In the genomic region with DNA sequence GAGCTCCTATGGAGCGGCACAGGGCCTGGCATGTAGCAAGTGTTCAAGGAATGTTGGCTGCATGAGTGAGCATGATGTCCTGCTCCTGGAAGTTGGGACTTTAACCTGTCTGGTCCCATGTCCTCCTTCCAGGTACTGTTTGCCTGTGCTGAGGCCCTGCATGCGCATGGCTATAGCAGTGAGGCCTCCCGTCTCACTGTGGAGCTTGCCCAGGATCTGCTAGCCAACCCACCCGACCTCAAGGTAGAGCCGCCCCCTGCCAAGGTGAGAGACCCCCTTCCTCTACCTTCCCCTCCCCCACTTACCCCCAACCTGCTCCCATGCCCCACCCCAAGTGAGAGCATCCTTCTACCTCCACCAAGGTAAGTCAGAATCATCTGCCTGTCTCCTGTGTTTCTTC, we compare ENCODE assay signal across 20 cellular contexts. TPM values are rescaled to one million over a fixed set of nuclear protein-coding genes. Genes with fewer than 3 reads are reported as not detected.
DNase-seq lines count a peak whose midpoint lies in the region; ATAC-seq and TF ChIP-seq lines count a peak whose summit lies in the region.
"Had no signal": no experiment of that assay in that cellular context is flagged by ENCODE, and none has a peak within 500 bp of the region (broad histone marks: within the 10 kb centered on the region; RNA-seq: fewer than 3 reads in every experiment).

No MANE protein-coding gene starts in this region.

- H3K27ac Mint-ChIP-seq in activated T-cell treated with anti-CD3 and anti-CD28 coated beads, Interleukin-2, amount 50 U/mL, for 72 hours = peak overlapping the region; percentile 49
- peak overlapping the region in 4 of 7 donors; percentile 39 to 65 (median 45) for H3K27ac Mint-ChIP-seq in CD4-positive, alpha-beta memory T cell
- H3K27ac Mint-ChIP-seq in central memory CD8-positive, alpha-beta T cell (ENCODE audit: low read depth) = peak overlapping the region; percentile 67
- H3K27ac Mint-ChIP-seq in H9 = no peak overlapping the region; a peak in 1 of 7 replicates

- H3K4me3 Mint-ChIP-seq in activated T-cell treated with anti-CD3 and anti-CD28 coated beads, Interleukin-2, amount 50 U/mL, for 72 hours = no peak overlapping the region
- H3K4me3 Mint-ChIP-seq in CD4-positive, alpha-beta memory T cell = no peak overlapping the region
- no peak overlapping the region for H3K4me3 Mint-ChIP-seq in central memory CD8-positive, alpha-beta T cell
- H3K4me3 Mint-ChIP-seq in H9 = no peak overlapping the region

- TF ChIP-seq CTCF in H9 (conservative IDR thresholded peaks at IDR 0.05) = no peak

- H3K9ac ChIP-seq in H9 (ENCODE audit: extremely low read depth, insufficient read length, low read length) = no peak overlapping the region
- H3K9ac ChIP-seq: KMS-11 had no signal

- ATAC-seq in activated T-cell treated with anti-CD3 and anti-CD28 coated beads, Interleukin-2, amount 50 U/mL, for 72 hours (replicated peaks in 1 of 2) = no peak
- ATAC-seq in central memory CD8-positive, alpha-beta T cell (replicated peaks; ENCODE audit: extremely low read depth, poor library complexity, severe bottlenecking) = no peak
- ATAC-seq in sciatic nerve = no peak
- ATAC-seq: PC-3 had no signal

- H3T11ph ChIP-seq in H9 (ENCODE audit: low read length) = no peak overlapping the region

- no peak overlapping the region for H4K91ac ChIP-seq in H9 (ENCODE audit: insufficient read length, low read depth, low read length)

- peaks cover 9 to 28% of the 10 kb centered on the region in 2 donors for H3K36me3 Mint-ChIP-seq in activated T-cell treated with anti-CD3 and anti-CD28 coated beads, Interleukin-2, amount 50 U/mL, for 72 hours (ENCODE audit: insufficient read depth in 2 of 2)
- H3K36me3 Mint-ChIP-seq in CD4-positive, alpha-beta memory T cell = peaks cover 42 to 79% of the 10 kb centered on the region in 2 donors
- peaks cover 56% of the 10 kb centered on the region for H3K36me3 Mint-ChIP-seq in central memory CD8-positive, alpha-beta T cell (ENCODE audit: insufficient read depth)
- peaks cover 31 to 74% (median 48%) of the 10 kb centered on the region in 3 experiments; a peak in 6 of 7 replicates for H3K36me3 Mint-ChIP-seq in H9 (ENCODE audit: insufficient read depth in 1 of 3, low read depth in 3 of 3)

- peaks cover under 1% of the 10 kb centered on the region for H3K4me1 ChIP-seq in CD4-positive, alpha-beta memory T cell (ENCODE audit: insufficient read depth, low read length)
- no peaks in the 10 kb centered on the region for H3K4me1 ChIP-seq in H9 (ENCODE audit: insufficient read depth, low read length)

- H3K9me3 ChIP-seq in CD4-positive, alpha-beta memory T cell (ENCODE audit: control insufficient read depth in 1 of 2, low read length in 2 of 2) = no peaks in the 10 kb centered on the region
- no peaks in the 10 kb centered on the region for H3K9me3 ChIP-seq in H9 (ENCODE audit: control insufficient read depth, low read depth, low read length)

- no peak overlapping the region for H2BK15ac ChIP-seq in H9 (ENCODE audit: low read depth, low read length)

- no peaks in the 10 kb centered on the region for H4K20me1 ChIP-seq in H9 (ENCODE audit: control insufficient read depth, insufficient read depth, insufficient read length)

- WGBS in H9 (ENCODE audit: extremely low coverage, insufficient read length, low lambda C conversion rate) = no CpG with 5 or more reads among the region's 5 CpGs

- no peak overlapping the region for H2BK5ac ChIP-seq in H9 (ENCODE audit: insufficient read length, low read length)

- H3K79me1 ChIP-seq in H9 (ENCODE audit: insufficient read depth, low read depth, low read length, poor library complexity, severe bottlenecking) = no peaks in the 10 kb centered on the region

- H3K4me2 ChIP-seq in H9 (ENCODE audit: insufficient read depth, insufficient read length, low read length) = no peak overlapping the region
- H3K4me2 ChIP-seq: KMS-11 had no signal

- no peaks in the 10 kb centered on the region for H3K27me3 Mint-ChIP-seq in activated T-cell treated with anti-CD3 and anti-CD28 coated beads, Interleukin-2, amount 50 U/mL, for 72 hours (ENCODE audit: low read depth)
- H3K27me3 Mint-ChIP-seq in CD4-positive, alpha-beta memory T cell = no peaks in the 10 kb centered on the region
- no peaks in the 10 kb centered on the region for H3K27me3 Mint-ChIP-seq in central memory CD8-positive, alpha-beta T cell
- H3K27me3 Mint-ChIP-seq in H9 (ENCODE audit: low read depth) = no peaks in the 10 kb centered on the region

- H3K4me1 Mint-ChIP-seq in activated T-cell treated with anti-CD3 and anti-CD28 coated beads, Interleukin-2, amount 50 U/mL, for 72 hours (ENCODE audit: low read depth) = peaks cover 7% of the 10 kb centered on the region
- H3K4me1 Mint-ChIP-seq in CD4-positive, alpha-beta memory T cell = peaks cover 0 to 6% (median 3%) of the 10 kb centered on the region in 4 donors
- H3K4me1 Mint-ChIP-seq in central memory CD8-positive, alpha-beta T cell = peaks cover 15% of the 10 kb centered on the region
- no peaks in the 10 kb centered on the region for H3K4me1 Mint-ChIP-seq in H9

- H3K9me3 Mint-ChIP-seq in activated T-cell treated with anti-CD3 and anti-CD28 coated beads, Interleukin-2, amount 50 U/mL, for 72 hours = no peaks in the 10 kb centered on the region
- H3K9me3 Mint-ChIP-seq in CD4-positive, alpha-beta memory T cell = no peaks in the 10 kb centered on the region
- H3K9me3 Mint-ChIP-seq in central memory CD8-positive, alpha-beta T cell = no peaks in the 10 kb centered on the region
- H3K9me3 Mint-ChIP-seq in H9 = no peaks in the 10 kb centered on the region

- H4K5ac ChIP-seq in H9 (ENCODE audit: insufficient read length, low read depth, low read length) = no peak overlapping the region

- H2BK120ac ChIP-seq in H9 (ENCODE audit: low read depth, low read length, poor library complexity, severe bottlenecking) = no peak overlapping the region

- H2BK12ac ChIP-seq in H9 (ENCODE audit: insufficient read length, low read depth, low read length) = no peak overlapping the region

- H3K56ac ChIP-seq in H9 (ENCODE audit: insufficient read length, low read depth, low read length) = no peak overlapping the region

- H2AFZ ChIP-seq in H9 (ENCODE audit: low read length) = no peak overlapping the region

- no peaks in the 10 kb centered on the region for H3K23me2 ChIP-seq in H9 (ENCODE audit: insufficient read length, low read depth, low read length, poor library complexity, severe bottlenecking)

- H3K79me2 ChIP-seq in H9 (ENCODE audit: insufficient read depth, low read length) = no peaks in the 10 kb centered on the region

- no peak for DNase-seq in activated T-cell treated with anti-CD3 and anti-CD28 coated beads, Interleukin-2, amount 50 U/mL, for 72 hours
- DNase-seq in activated T-cell treated with anti-CD3 and anti-CD28 coated beads for 4 hours (no peak), sciatic nerve (ENCODE audit: low spot score) (peak; percentile 37), H9 (no peak), GF-D8 (lab: John Stamatoyannopoulos, UW) (no peak), retina (no peak)
- DNase-seq in CD4-positive, alpha-beta memory T cell = no peak
- DNase-seq in central memory CD8-positive, alpha-beta T cell (ENCODE audit: low spot score in 2 of 2) = no peak
- DNase-seq: GOT3; HCEC 1CT; IMR-90; MM.1S; NCI-H2029; NCI-H446 treated with DMSO at 0.1 percent for 48 hours; NCI-H526; NCI-H82; NK-92 treated with Interleukin-12 subunit alpha and Interleukin-12 subunit beta, amount 100 ng/mL, for 24 hours; PC-3; Right ventricle myocardium superior had no signal

- CTCF ChIA-PET in CD4-positive, alpha-beta memory T cell (lab: Charles Lee; ENCODE audit: partially characterized antibody) = interaction anchor here (1.2 to 2.4 kb wide), 2 partner anchors 8 to 10 kb away, joined by 3 to 5 read pairs; partner anchors contain the start of gene ZSWIM8

- no peak overlapping the region for H4K8ac ChIP-seq in H9 (replicated peaks; ENCODE audit: insufficient read length, low read depth, low read length)

- no peak overlapping the region for H3K18ac ChIP-seq in H9 (ENCODE audit: insufficient read length, low read depth, low read length)

- no peaks in the 10 kb centered on the region for H3K27me3 ChIP-seq in CD4-positive, alpha-beta memory T cell (ENCODE audit: insufficient read depth, low read length)
- no peaks in the 10 kb centered on the region for H3K27me3 ChIP-seq in H9 (ENCODE audit: insufficient read depth, low read length)

- no peak overlapping the region for H3K23ac ChIP-seq in H9 (ENCODE audit: insufficient read length, low read depth, low read length)

- no peak overlapping the region for H3K27ac ChIP-seq in CD4-positive, alpha-beta memory T cell (ENCODE audit: low read depth, low read length)
- H3K27ac ChIP-seq in H9 (ENCODE audit: insufficient read length, low read depth, low read length) = no peak overlapping the region
- H3K27ac ChIP-seq: KMS-11 had no signal

- H2BK20ac ChIP-seq in H9 (ENCODE audit: low read depth, low read length, poor library complexity, severe bottlenecking) = no peak overlapping the region

- H3K14ac ChIP-seq in H9 (ENCODE audit: insufficient read depth, low read length) = no peak overlapping the region

- no peak overlapping the region for H2AK5ac ChIP-seq in H9 (ENCODE audit: insufficient read length, low read length)

- POLR2A ChIA-PET in CD4-positive, alpha-beta memory T cell (lab: Charles Lee; ENCODE audit: partially characterized antibody) = interaction anchor here (1.3 to 1.8 kb wide), 2 partner anchors 21 to 25 kb away, joined by 3 to 5 read pairs; a partner anchor contains a TSS

- H3K4ac ChIP-seq in H9 (ENCODE audit: low read depth, low read length) = no peak overlapping the region

- H3K4me3 ChIP-seq in CD4-positive, alpha-beta memory T cell (ENCODE audit: low read length in 2 of 2) = no peak overlapping the region

- peaks cover 83% of the 10 kb centered on the region for H3K36me3 ChIP-seq in CD4-positive, alpha-beta memory T cell (ENCODE audit: insufficient read depth, low read length)

- intact Hi-C loops in CD4-positive, alpha-beta memory T cell (cut with micrococcal nuclease) = no loop called here
- intact Hi-C loops in sciatic nerve (cut with DNase I) = no loop called here

RNA-seq across cellular contexts. Expression of gene ZSWIM8, which starts 8.1 kb away (rescaled TPM):
- total RNA-seq in activated T-cell treated with anti-CD3 and anti-CD28 coated beads, Interleukin-2, amount 50 U/mL, for 72 hours = 10 to 100 TPM; 72.0 to 81.3 TPM
- total RNA-seq in CD4-positive, alpha-beta memory T cell = 100 to 1,000 TPM in 1 of 2 experiments, 10 to 100 TPM in 1; 93.3 to 100 TPM
- 10 to 100 TPM in 1 of 2 donors, 1 to 10 TPM in 1; 4.5 to 24.6 TPM for polyA plus RNA-seq in CD4-positive, alpha-beta memory T cell
- total RNA-seq in sciatic nerve (99.1 TPM), H9 (2021) (41.0 and 44.3 TPM in 2 replicates)

RNA-seq across cellular contexts. Expression of gene CHCHD1, which starts 11.6 kb away (rescaled TPM):
- 10 to 100 TPM; 22.5 to 23.5 TPM for total RNA-seq in activated T-cell treated with anti-CD3 and anti-CD28 coated beads, Interleukin-2, amount 50 U/mL, for 72 hours
- total RNA-seq in CD4-positive, alpha-beta memory T cell = 10 to 100 TPM; 21.8 to 24.0 TPM
- polyA plus RNA-seq in CD4-positive, alpha-beta memory T cell = 10 to 100 TPM; 33.1 to 56.0 TPM
- total RNA-seq in sciatic nerve = 13.2 TPM
- 41.1 and 45.9 TPM in 2 replicates for total RNA-seq in H9 (2021)

RNA-seq across cellular contexts. Expression of gene NDST2, which starts 17.9 kb away (rescaled TPM):
- total RNA-seq in activated T-cell treated with anti-CD3 and anti-CD28 coated beads, Interleukin-2, amount 50 U/mL, for 72 hours = 100 to 1,000 TPM; 120 to 127 TPM
- 10 to 100 TPM; 84.8 to 87.7 TPM for total RNA-seq in CD4-positive, alpha-beta memory T cell
- polyA plus RNA-seq in CD4-positive, alpha-beta memory T cell = 10 to 100 TPM; 14.4 to 33.7 TPM
- total RNA-seq in sciatic nerve = 32.9 TPM
- 22.0 and 22.9 TPM in 2 replicates for total RNA-seq in H9 (2021)

RNA-seq across cellular contexts. Expression of gene SEC24C, which starts 49.3 kb away (rescaled TPM):
- total RNA-seq in activated T-cell treated with anti-CD3 and anti-CD28 coated beads, Interleukin-2, amount 50 U/mL, for 72 hours = 100 to 1,000 TPM; 105 to 119 TPM
- 100 to 1,000 TPM; 126 to 127 TPM for total RNA-seq in CD4-positive, alpha-beta memory T cell
- polyA plus RNA-seq in CD4-positive, alpha-beta memory T cell = 10 to 100 TPM; 32.5 to 68.6 TPM
- total RNA-seq in sciatic nerve (53.6 TPM), H9 (2021) (62.4 and 63.0 TPM in 2 replicates)

Comparison
In these comparisons a context has a peak if more than half of its experiments do, and no peak if none do; other contexts are left out.
1. H3K27ac Mint-ChIP-seq: peak in activated T-cell treated with anti-CD3 and anti-CD28 coated beads, Interleukin-2, amount 50 U/mL, for 72 hours (single experiment), CD4-positive, alpha-beta memory T cell (4 of 7) and central memory CD8-positive, alpha-beta T cell (single experiment); none in H9 (0 of 3).